In the genomic region with DNA sequence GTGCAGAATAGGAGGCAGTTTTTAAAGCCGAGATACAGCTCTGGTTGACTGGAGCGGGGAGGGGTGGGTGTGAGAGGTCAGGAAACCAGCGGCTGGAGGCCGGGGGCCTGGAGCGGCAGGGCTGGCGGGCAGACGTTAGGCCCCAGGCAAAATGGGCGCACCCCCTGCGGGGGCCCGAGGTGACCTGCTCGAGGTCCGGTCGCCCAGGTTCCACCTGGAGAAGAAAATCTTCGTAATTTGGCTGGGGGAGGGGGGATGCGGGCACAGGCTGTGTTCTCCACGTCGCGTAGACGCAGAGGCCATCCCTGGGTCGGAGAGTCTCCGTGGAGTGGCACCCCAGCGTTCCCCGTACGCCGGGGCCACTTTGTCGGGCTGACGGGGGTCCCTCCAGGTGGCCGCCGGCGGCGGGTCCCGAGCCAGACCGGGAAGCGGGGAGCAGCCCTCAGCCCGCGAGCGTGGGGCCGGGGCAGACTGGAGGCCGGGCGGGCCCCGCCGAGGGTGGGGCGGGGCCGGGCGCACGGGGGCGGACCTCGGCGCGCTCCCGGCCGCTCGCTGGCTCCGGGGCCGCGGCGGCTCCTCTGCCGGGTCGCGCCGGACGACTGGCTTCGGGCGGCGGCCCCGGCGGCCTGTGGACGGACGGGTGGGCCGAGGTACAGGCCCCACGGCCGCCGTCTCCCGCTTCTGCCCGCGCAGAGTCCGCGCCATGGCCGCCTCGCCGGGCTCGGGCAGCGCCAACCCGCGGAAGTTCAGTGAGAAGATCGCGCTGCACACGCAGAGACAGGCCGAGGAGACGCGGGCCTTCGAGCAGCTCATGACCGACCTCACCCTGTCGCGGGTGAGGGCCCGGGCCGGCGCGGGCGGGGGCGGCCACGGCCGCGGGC, we compare ENCODE assay signal across 8 cellular contexts. TPM values are rescaled to one million over a fixed set of nuclear protein-coding genes. Genes with fewer than 3 reads are reported as not detected.
DNase-seq lines count a peak whose midpoint lies in the region; ATAC-seq and TF ChIP-seq lines count a peak whose summit lies in the region.

A gene with protein sequence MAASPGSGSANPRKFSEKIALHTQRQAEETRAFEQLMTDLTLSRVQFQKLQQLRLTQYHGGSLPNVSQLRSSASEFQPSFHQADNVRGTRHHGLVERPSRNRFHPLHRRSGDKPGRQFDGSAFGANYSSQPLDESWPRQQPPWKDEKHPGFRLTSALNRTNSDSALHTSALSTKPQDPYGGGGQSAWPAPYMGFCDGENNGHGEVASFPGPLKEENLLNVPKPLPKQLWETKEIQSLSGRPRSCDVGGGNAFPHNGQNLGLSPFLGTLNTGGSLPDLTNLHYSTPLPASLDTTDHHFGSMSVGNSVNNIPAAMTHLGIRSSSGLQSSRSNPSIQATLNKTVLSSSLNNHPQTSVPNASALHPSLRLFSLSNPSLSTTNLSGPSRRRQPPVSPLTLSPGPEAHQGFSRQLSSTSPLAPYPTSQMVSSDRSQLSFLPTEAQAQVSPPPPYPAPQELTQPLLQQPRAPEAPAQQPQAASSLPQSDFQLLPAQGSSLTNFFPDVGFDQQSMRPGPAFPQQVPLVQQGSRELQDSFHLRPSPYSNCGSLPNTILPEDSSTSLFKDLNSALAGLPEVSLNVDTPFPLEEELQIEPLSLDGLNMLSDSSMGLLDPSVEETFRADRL (plus strand): TSS at position 555 of the 881 bp plus-strand sequence. CDS start 149 bp downstream, at position 704.

- H3K9me3 Mint-ChIP-seq in activated T-helper 17 cell treated with anti-CD3 and anti-CD28 coated beads, Interleukin-2, amount 50 U/mL, for 72 hours: no peaks in the 10 kb centered on the region
- no peaks in the 10 kb centered on the region for H3K9me3 Mint-ChIP-seq in natural killer cell treated with Interleukin-12 subunit alpha and Interleukin-12 subunit beta and Interleukin-15 and Interleukin-18, amount 100 ng/mL, for 72 hours

- no peaks in the 10 kb centered on the region for H3K9me3 ChIP-seq in PC-9 (ENCODE audit: insufficient read depth, low read depth)

- H3K27me3 Mint-ChIP-seq in activated T-helper 17 cell treated with anti-CD3 and anti-CD28 coated beads, Interleukin-2, amount 50 U/mL, for 72 hours: no peaks in the 10 kb centered on the region
- H3K27me3 Mint-ChIP-seq in natural killer cell treated with Interleukin-12 subunit alpha and Interleukin-12 subunit beta and Interleukin-15 and Interleukin-18, amount 100 ng/mL, for 72 hours: no peaks in the 10 kb centered on the region

- H3K4me3 ChIP-seq in PC-9 (peak within 1 kb of the TSS; percentile 61), fibroblast of mammary gland (ENCODE audit: control insufficient read depth, low read depth, low read length) (peak within 1 kb of the TSS; percentile 80)

- peak within 1 kb of the TSS; percentile 86 for H2AFZ ChIP-seq in PC-9

- H3F3A ChIP-seq in PC-9 (ENCODE audit: insufficient read depth, low read depth): peaks cover 8% of the 10 kb centered on the region; the same call in 1 of the 2 replicates

- H3K4me1 Mint-ChIP-seq in activated T-helper 17 cell treated with anti-CD3 and anti-CD28 coated beads, Interleukin-2, amount 50 U/mL, for 72 hours: peaks cover 28% of the 10 kb centered on the region
- peaks cover 30 to 44% of the 10 kb centered on the region in 2 donors for H3K4me1 Mint-ChIP-seq in natural killer cell treated with Interleukin-12 subunit alpha and Interleukin-12 subunit beta and Interleukin-15 and Interleukin-18, amount 100 ng/mL, for 72 hours (ENCODE audit: low read depth in 2 of 2)

- POLR2A ChIA-PET in PC-9 (lab: Charles Lee; ENCODE audit: unreplicated experiment): interaction anchor here (0.6 kb wide), 1 partner anchor 612 kb away, joined by 12 read pairs; no protein-coding TSS in a partner anchor

- no peaks in the 10 kb centered on the region for H3K36me3 ChIP-seq in PC-9 (ENCODE audit: low read depth)

- no peak within 1 kb of the TSS for H3K27ac ChIP-seq in PC-9
- peak within 1 kb of the TSS; percentile 87 for H3K27ac ChIP-seq in temporal lobe (ENCODE audit: low read depth, low read length)

- H3K9me2 ChIP-seq in PC-9 (ENCODE audit: insufficient read depth): no peaks in the 10 kb centered on the region

- H3K27me3 ChIP-seq in PC-9 (ENCODE audit: insufficient read depth, low read depth): no peaks in the 10 kb centered on the region

- peaks cover 39% of the 10 kb centered on the region for H3K79me2 ChIP-seq in PC-9 (ENCODE audit: low read depth)

- peak; percentile 62 for ATAC-seq in HG03139 (IDR thresholded peaks at IDR 0.05; ENCODE audit: unreplicated experiment)
- ATAC-seq in activated T-helper 17 cell treated with anti-CD3 and anti-CD28 coated beads, Interleukin-2, amount 50 U/mL, for 72 hours (replicated peaks): peak; percentile 92
- ATAC-seq in natural killer cell treated with Interleukin-12 subunit alpha and Interleukin-12 subunit beta and Interleukin-15 and Interleukin-18, amount 100 ng/mL, for 72 hours: peak; percentile 93

- H3K27ac Mint-ChIP-seq in activated T-helper 17 cell treated with anti-CD3 and anti-CD28 coated beads, Interleukin-2, amount 50 U/mL, for 72 hours: peak within 1 kb of the TSS; percentile 89
- H3K27ac Mint-ChIP-seq in natural killer cell treated with Interleukin-12 subunit alpha and Interleukin-12 subunit beta and Interleukin-15 and Interleukin-18, amount 100 ng/mL, for 72 hours: peak within 1 kb of the TSS; percentile 80 to 93

- CTCF ChIA-PET in PC-9 (lab: Charles Lee): interaction anchor here (0.6 to 0.8 kb wide), 3 partner anchors 94 to 1576 kb away, joined by 5 to 17 read pairs (median 5); no protein-coding TSS in a partner anchor

- intact Hi-C loops in PC-9 (cut with micrococcal nuclease; ENCODE audit: unreplicated experiment): no loop called here

- H3K4me2 ChIP-seq in PC-9: peak within 1 kb of the TSS; percentile 81

- peaks cover 18% of the 10 kb centered on the region for H3K4me1 ChIP-seq in PC-9 (replicated peaks; ENCODE audit: insufficient read depth)

- no peak for TF ChIP-seq CTCF in PC-9 (conservative IDR thresholded peaks at IDR 0.05)
- no peak for TF ChIP-seq CTCF in fibroblast of mammary gland (conservative IDR thresholded peaks at IDR 0.05; ENCODE audit: control insufficient read depth, insufficient read depth, low read depth, low read length)

- peak; percentile 85 for TF ChIP-seq POLR2A in GM18951 (IDR thresholded peaks at IDR 0.05; ENCODE audit: extremely low read depth, insufficient read depth, insufficient read length)

- peak; percentile 58 for DNase-seq in Ammon's horn (ENCODE audit: low spot score)
- DNase-seq in PC-9: peak in 1 of 2 experiments; percentile 51
- DNase-seq in fibroblast of mammary gland (ENCODE audit: low read depth): peak; percentile 41
- DNase-seq in natural killer cell treated with Interleukin-12 subunit alpha and Interleukin-12 subunit beta and Interleukin-15 and Interleukin-18, amount 100 ng/mL, for 72 hours (ENCODE audit: low spot score): peak; percentile 70

- peaks cover 11% of the 10 kb centered on the region for H3K36me3 Mint-ChIP-seq in activated T-helper 17 cell treated with anti-CD3 and anti-CD28 coated beads, Interleukin-2, amount 50 U/mL, for 72 hours (ENCODE audit: low read depth)
- H3K36me3 Mint-ChIP-seq in natural killer cell treated with Interleukin-12 subunit alpha and Interleukin-12 subunit beta and Interleukin-15 and Interleukin-18, amount 100 ng/mL, for 72 hours: no peaks in the 10 kb centered on the region

- in situ Hi-C loops in GM18951 (cut with MboI; ENCODE audit: low sequenced_read_pairs, unreplicated experiment): no loop called here

- BruUV-seq in PC-9 (replicated peaks; lab: Mats Ljungman, UMichigan): TSS peak; percentile 85

- H3K4me3 Mint-ChIP-seq in activated T-helper 17 cell treated with anti-CD3 and anti-CD28 coated beads, Interleukin-2, amount 50 U/mL, for 72 hours: peak within 1 kb of the TSS; percentile 94
- peak within 1 kb of the TSS; percentile 98 for H3K4me3 Mint-ChIP-seq in natural killer cell treated with Interleukin-12 subunit alpha and Interleukin-12 subunit beta and Interleukin-15 and Interleukin-18, amount 100 ng/mL, for 72 hours

- 0 out of 2 replicates have a peak, but pooled peaks cover 4% of the 10 kb centered on the region for H4K20me1 ChIP-seq in PC-9 (ENCODE audit: insufficient read depth)

RNA-seq across cellular contexts. Expression of the gene that starts here (rescaled TPM):
- total RNA-seq in PC-9 (2021): 18.6 and 22.4 TPM in 2 replicates
- total RNA-seq in activated T-helper 17 cell treated with anti-CD3 and anti-CD28 coated beads, Interleukin-2, amount 50 U/mL, for 72 hours: 10 to 100 TPM; 50.6 to 61.0 TPM
- 10 to 100 TPM; 44.1 to 69.4 TPM for total RNA-seq in natural killer cell treated with Interleukin-12 subunit alpha and Interleukin-12 subunit beta and Interleukin-15 and Interleukin-18, amount 100 ng/mL, for 72 hours
- 15.2 TPM for total RNA-seq in temporal lobe
